In genomic region chr3:13935494-13936094, GRCh38 we compare ENCODE assay signal across 27 cellular contexts. TPM values are rescaled to one million over a fixed set of nuclear protein-coding genes. Genes with fewer than 3 reads are reported as not detected.
"Had no signal": no experiment of that assay in that cellular context is flagged by ENCODE, and none has a peak within 500 bp of the region (broad histone marks: within the 10 kb centered on the region; RNA-seq: fewer than 3 reads in every experiment).

No MANE protein-coding gene starts in this region.

- ATAC-seq: naive thymus-derived CD8-positive, alpha-beta T cell; natural killer cell treated with Interleukin-12 subunit alpha and Interleukin-12 subunit beta and Interleukin-15 and Interleukin-18, amount 100 ng/mL, for 72 hours; psoas muscle; right cardiac atrium; right lobe of liver; stimulated activated effector memory CD8-positive, alpha-beta T cell treated with anti-CD3 and anti-CD28 coated beads, Interleukin-12 subunit alpha, Interleukin-12 subunit beta, amount 100 ng/mL, for 72 hours; stimulated activated naive CD8-positive, alpha-beta T cell treated with anti-CD3 and anti-CD28 coated beads, Interleukin-15, amount 100 ng/mL, for 72 hours; stimulated activated naive CD8-positive, alpha-beta T cell treated with anti-CD3 and anti-CD28 coated beads, Interleukin-15, Interleukin-2, amounts not matched to agents 100 U/mL and 50 U/mL, for 24 hours; upper lobe of right lung had no signal

- DNase-seq: naive thymus-derived CD8-positive, alpha-beta T cell; nephron progenitor cell; occipital lobe; ovary; posterior cingulate gyrus; psoas muscle; right cardiac atrium; right lobe of liver; sigmoid colon; small intestine; stimulated activated CD4-positive, alpha-beta T cell treated with anti-CD3 and anti-CD28 coated beads, Interleukin-15, amount 100 ng/mL, for 24 hours; stimulated activated CD4-positive, alpha-beta T cell treated with anti-CD3 and anti-CD28 coated beads, Interleukin-2, amount 100 ng/mL, for 24 hours; stimulated activated CD4-positive, alpha-beta T cell treated with anti-CD3 and anti-CD28 coated beads, Interleukin-2, amount 100 ng/mL, for 48 hours; stimulated activated CD4-positive, alpha-beta T cell treated with anti-CD3 and anti-CD28 coated beads, Interleukin-4, amount 100 ng/mL, for 24 hours; stimulated activated naive CD4-positive, alpha-beta T cell; stimulated activated naive CD8-positive, alpha-beta T cell treated with anti-CD3 and anti-CD28 coated beads, Interleukin-15, amount 100 ng/mL, for 72 hours; stimulated activated naive CD8-positive, alpha-beta T cell treated with anti-CD3 and anti-CD28 coated beads, Interleukin-15, Interleukin-2, amounts not matched to agents 100 U/mL and 50 U/mL, for 24 hours; substantia nigra; testis; tibial artery; transverse colon; upper lobe of right lung had no signal

- H3K9me3 ChIP-seq: ovary, psoas muscle, right lobe of liver, sigmoid colon, suprapubic skin, testis, transverse colon, upper lobe of right lung, vagina had no signal

- FAIRE-seq: small intestine had no signal

- H3K4me1 ChIP-seq: parathyroid adenoma, psoas muscle, right lobe of liver, sigmoid colon, testis, tibial artery, transverse colon, upper lobe of right lung, vagina had no signal

- H3K27me3 ChIP-seq: ovary, right lobe of liver, testis, vagina had no signal

- H3K36me3 ChIP-seq: ovary, right lobe of liver, sigmoid colon, suprapubic skin, tibial artery, transverse colon, upper lobe of right lung, vagina had no signal

- H2AFZ ChIP-seq: parathyroid adenoma had no signal

- H3K9ac ChIP-seq: parathyroid adenoma had no signal

- H3K4me3 ChIP-seq: ovary, psoas muscle, right lobe of liver, sigmoid colon, suprapubic skin, testis, tibial artery, transverse colon, upper lobe of right lung, vagina had no signal

- H3K27ac ChIP-seq: ovary, parathyroid adenoma, psoas muscle, right lobe of liver, sigmoid colon, suprapubic skin, testis, tibial artery, transverse colon, upper lobe of right lung, vagina had no signal

RNA-seq across cellular contexts. Expression of gene WNT7A, which starts 55.7 kb away (rescaled TPM):
- polyA plus RNA-seq: ovary, right cardiac atrium had no signal
